Comparison of ENCODE assay signal across 9 cellular contexts in genomic region chr6:89999154-89999553, GRCh38.
DNase-seq lines count a peak whose midpoint lies in the region; ATAC-seq and TF ChIP-seq lines count a peak whose summit lies in the region.
"Had no signal": no experiment of that assay in that cellular context is flagged by ENCODE, and none has a peak within 500 bp of the region (broad histone marks: within the 10 kb centered on the region; RNA-seq: fewer than 3 reads in every experiment).

No MANE protein-coding gene starts in this region.

- peak; percentile 2 for DNase-seq in HCEC 1CT
- peak; percentile 88 for DNase-seq in NCI-H2107 treated with DMSO at 0.1 percent for 48 hours (lab: John Stamatoyannopoulos, UW; ENCODE audit: unreplicated experiment)
- no peak for DNase-seq in activated B cell treated with CpG ODN at 0.5 μM for 24 hours
- peak in 1 of 2 donors; percentile 42 for DNase-seq in left lung
- no peak for DNase-seq in coronary artery (ENCODE audit: low spot score)
- no peak for DNase-seq in GM19238 (ENCODE audit: insufficient read length, low spot score)
- no peak for DNase-seq in SIG-M5 (lab: John Stamatoyannopoulos, UW)
- DNase-seq: immature natural killer cell had no signal

- H3K27ac ChIP-seq in left lung (no peak overlapping the region), coronary artery (no peak overlapping the region)

- H3K27me3 Mint-ChIP-seq in activated B cell treated with CpG ODN at 0.5 μM for 24 hours = no peaks in the 10 kb centered on the region

- H3K4me1 Mint-ChIP-seq in activated B cell treated with CpG ODN at 0.5 μM for 24 hours = peaks cover 27% of the 10 kb centered on the region

- POLR2A ChIA-PET in activated B cell treated with CpG ODN at 0.5 μM for 24 hours (lab: Charles Lee) = interaction anchor here (0.7 to 1.4 kb wide), 4 partner anchors 9 to 175 kb away, joined by 3 to 8 read pairs (median 4); no protein-coding TSS in a partner anchor

- H3K27me3 ChIP-seq in left lung = no peaks in the 10 kb centered on the region

- TF ChIP-seq CTCF in activated B cell treated with CpG ODN at 0.5 μM for 24 hours (IDR thresholded peaks at IDR 0.05) (no peak), left lung (IDR thresholded peaks at IDR 0.05) (no peak), coronary artery (IDR thresholded peaks at IDR 0.05) (no peak)

- H3K36me3 Mint-ChIP-seq in activated B cell treated with CpG ODN at 0.5 μM for 24 hours (ENCODE audit: low read depth) = peaks cover 52% of the 10 kb centered on the region

- H3K9me3 ChIP-seq in left lung = no peaks in the 10 kb centered on the region

- H3K27ac Mint-ChIP-seq in activated B cell treated with CpG ODN at 0.5 μM for 24 hours = peak overlapping the region; percentile 10
- H3K27ac Mint-ChIP-seq: immature natural killer cell had no signal

- CTCF ChIA-PET in activated B cell treated with CpG ODN at 0.5 μM for 24 hours (lab: Charles Lee) = no interaction called here

- H3K9me3 Mint-ChIP-seq in activated B cell treated with CpG ODN at 0.5 μM for 24 hours = no peaks in the 10 kb centered on the region
- H3K9me3 Mint-ChIP-seq: immature natural killer cell had no signal

- H3K4me3 Mint-ChIP-seq in activated B cell treated with CpG ODN at 0.5 μM for 24 hours = no peak overlapping the region
- H3K4me3 Mint-ChIP-seq: immature natural killer cell had no signal

- ATAC-seq in activated B cell treated with CpG ODN at 0.5 μM for 24 hours (ENCODE audit: low read depth) (peak; percentile 47), left lung (peak; percentile 60), HG03469 (IDR thresholded peaks at IDR 0.05; ENCODE audit: unreplicated experiment) (no peak)

- no peak overlapping the region for H3K4me3 ChIP-seq in left lung
- no peak overlapping the region for H3K4me3 ChIP-seq in coronary artery

- peaks cover 0 to 18% of the 10 kb centered on the region in 2 donors for H3K4me1 ChIP-seq in left lung

- no peaks in the 10 kb centered on the region for H3K36me3 ChIP-seq in left lung

- intact Hi-C loops in activated B cell treated with CpG ODN at 0.5 μM for 24 hours (cut with micrococcal nuclease) (no loop called here), left lung (cut with DNase I) (no loop called here)

Comparison
In these comparisons a context has a peak if more than half of its experiments do, and no peak if none do; other contexts are left out.
1. DNase-seq: peak in HCEC 1CT (single experiment) and NCI-H2107 treated with DMSO at 0.1 percent for 48 hours (single experiment); none in activated B cell treated with CpG ODN at 0.5 μM for 24 hours (single experiment), coronary artery (single experiment), GM19238 (single experiment) and SIG-M5 (single experiment).